In the genomic region with DNA sequence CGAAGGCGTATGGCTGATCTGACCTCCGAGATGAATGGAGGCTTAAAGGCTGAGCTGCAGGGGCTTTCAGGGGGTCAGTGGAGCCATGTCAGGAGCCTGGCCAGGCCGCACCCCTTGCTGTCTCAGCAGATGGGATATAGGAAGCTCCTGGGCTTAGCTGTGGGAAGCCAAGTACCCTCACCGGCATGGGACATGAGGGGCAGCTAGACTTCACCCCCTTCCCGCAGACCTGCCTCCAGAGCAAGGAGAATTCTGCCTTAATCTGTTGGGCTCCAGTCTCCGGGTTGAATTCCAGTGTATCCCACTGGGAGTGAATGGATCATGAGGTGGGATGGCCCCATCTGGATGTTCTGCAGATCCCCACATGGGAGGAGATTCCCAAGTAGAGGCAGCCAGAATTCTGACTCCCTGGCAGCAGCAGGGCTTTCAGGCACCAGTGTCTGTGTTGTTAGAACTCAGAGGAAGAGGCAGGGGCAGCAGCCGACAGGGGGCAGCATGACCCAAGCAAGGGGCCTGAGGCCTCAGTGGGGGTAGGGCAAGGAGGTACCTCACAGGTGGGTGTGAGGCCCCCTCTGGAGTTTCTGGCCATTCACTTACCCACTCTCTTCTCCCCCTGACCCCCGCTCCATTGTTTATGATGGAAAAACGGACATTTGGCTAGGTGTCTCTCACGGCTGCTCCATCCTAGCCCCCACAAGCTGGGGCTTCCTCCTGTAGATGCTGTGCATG, we compare ENCODE assay signal across 8 cellular contexts. TPM values are rescaled to one million over a fixed set of nuclear protein-coding genes. Genes with fewer than 3 reads are reported as not detected.
DNase-seq lines count a peak whose midpoint lies in the region; ATAC-seq and TF ChIP-seq lines count a peak whose summit lies in the region.

No MANE protein-coding gene starts in this region.

- H3K36me3 ChIP-seq in adrenal gland (replicated peaks in 1 of 2) = peaks cover 0 to 43% of the 10 kb centered on the region in 2 donors

- TF ChIP-seq POLR2A in adrenal gland (IDR thresholded peaks at IDR 0.05) = no peak

- intact Hi-C loops in adrenal gland (cut with DNase I) = no loop called here

- no peaks in the 10 kb centered on the region for H3K9me3 ChIP-seq in adrenal gland (replicated peaks in 1 of 3)

- H3K27ac ChIP-seq in adrenal gland = no peak overlapping the region

- peak; percentile 11 to 51 (median 36) for TF ChIP-seq CTCF in adrenal gland (IDR thresholded peaks at IDR 0.05)

- DNase-seq in AML-193 (lab: John Stamatoyannopoulos, UW) (peak; percentile 20 to 43), HEK293T (ENCODE audit: extremely low spot score) (peak; percentile 76), T-helper 1 cell (peak; percentile 25 to 62 (median 55)), adrenal gland (peak in 5 of 7 donors; percentile 43 to 70 (median 48)), kidney tubule cell (ENCODE audit: low spot score) (peak; percentile 23), NCI-H1436 treated with DMSO at 0.1 percent for 48 hours (lab: John Stamatoyannopoulos, UW) (no peak)
- DNase-seq in stimulated activated CD4-positive, alpha-beta T cell treated with anti-CD3 and anti-CD28 coated beads, TNF-alpha, amount 100 ng/mL, for 4 hours (ENCODE audit: low read depth in 3 of 3) = peak; percentile 54 to 58 (median 57)

- POLR2A ChIA-PET in HEK293T (lab: Yijun Ruan, JAX) = interaction anchor here (0.8 to 2.0 kb wide), 4 partner anchors 28 to 221 kb away, joined by 3 to 8 read pairs (median 4); partner anchors contain the start of genes C2orf68, ELMOD3, RETSAT and SH2D6

- WGBS in adrenal gland, 4 donors = 81 to 95% (median 86%) methylated on average over 6 to 11 of the region's 11 CpGs

- no peak for ATAC-seq in GM18517 (IDR thresholded peaks at IDR 0.05; ENCODE audit: unreplicated experiment)

- H3K27me3 ChIP-seq in adrenal gland = no peaks in the 10 kb centered on the region

- H3K4me3 ChIP-seq in adrenal gland = no peak overlapping the region

- CTCF ChIA-PET in HEK293T (lab: Yijun Ruan, JAX) = interaction anchor here (0.5 to 2.8 kb wide), 5 partner anchors 17 to 160 kb away, joined by 3 to 14 read pairs (median 3); partner anchors contain the start of genes ELMOD3 and RETSAT

- H3K4me1 ChIP-seq in adrenal gland (replicated peaks in 1 of 2) = peaks cover 3 to 9% of the 10 kb centered on the region in 2 donors

TF ChIP-seq in HEK293T, 16 proteins besides CTCF, POLR2A, EP300 and RAD21:
- no peak for TF ChIP-seq FOXK2 (IDR thresholded peaks at IDR 0.05)
- no peak for TF ChIP-seq LEF1 (IDR thresholded peaks at IDR 0.05; ENCODE audit: borderline replicate concordance)
- no peak for TF ChIP-seq ARNT (IDR thresholded peaks at IDR 0.05)
- no peak for TF ChIP-seq CTBP1 (IDR thresholded peaks at IDR 0.05; ENCODE audit: borderline replicate concordance)
- no peak for TF ChIP-seq ELF4 (IDR thresholded peaks at IDR 0.05)
- no peak for TF ChIP-seq FOXA1 (IDR thresholded peaks at IDR 0.05)
- no peak for TF ChIP-seq TARDBP (IDR thresholded peaks at IDR 0.05)
- no peak for TF ChIP-seq FOXM1 (IDR thresholded peaks at IDR 0.05; ENCODE audit: borderline replicate concordance)
- no peak for TF ChIP-seq BHLHE40 (IDR thresholded peaks at IDR 0.05; ENCODE audit: borderline replicate concordance)
- no peak for TF ChIP-seq SUZ12 (IDR thresholded peaks at IDR 0.05)
- TF ChIP-seq, protein P1, sequence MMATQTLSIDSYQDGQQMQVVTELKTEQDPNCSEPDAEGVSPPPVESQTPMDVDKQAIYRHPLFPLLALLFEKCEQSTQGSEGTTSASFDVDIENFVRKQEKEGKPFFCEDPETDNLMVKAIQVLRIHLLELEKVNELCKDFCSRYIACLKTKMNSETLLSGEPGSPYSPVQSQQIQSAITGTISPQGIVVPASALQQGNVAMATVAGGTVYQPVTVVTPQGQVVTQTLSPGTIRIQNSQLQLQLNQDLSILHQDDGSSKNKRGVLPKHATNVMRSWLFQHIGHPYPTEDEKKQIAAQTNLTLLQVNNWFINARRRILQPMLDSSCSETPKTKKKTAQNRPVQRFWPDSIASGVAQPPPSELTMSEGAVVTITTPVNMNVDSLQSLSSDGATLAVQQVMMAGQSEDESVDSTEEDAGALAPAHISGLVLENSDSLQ (IDR thresholded peaks at IDR 0.05) = no peak
- TF ChIP-seq L3MBTL2 (conservative IDR thresholded peaks at IDR 0.05) = no peak
- TF ChIP-seq SP1 (IDR thresholded peaks at IDR 0.05) = no peak
- no peak for TF ChIP-seq HDGF (IDR thresholded peaks at IDR 0.05; ENCODE audit: borderline replicate concordance)

RNA-seq across cellular contexts. Expression of gene CAPG, which starts 19.1 kb away (rescaled TPM):
- 100 to 1,000 TPM in 1 of 8 donors, 10 to 100 TPM in 7; 17.5 to 104 (median 41.4) TPM for total RNA-seq in adrenal gland
- 100 to 1,000 TPM in 1 of 3 donors, 10 to 100 TPM in 2; 13.8 to 192 (median 71.2) TPM for polyA plus RNA-seq in adrenal gland

RNA-seq across cellular contexts. Expression of gene SH2D6, which starts 27.4 kb away (rescaled TPM):
- total RNA-seq in adrenal gland = 1 to 10 TPM in 1 of 8 donors, under 1 TPM in 2, not detected in 5; 0.69 to 1.4 (median 0.74) TPM
- polyA plus RNA-seq in adrenal gland = 1 to 10 TPM in 2 of 3 donors, under 1 TPM in 1; 0.53 to 4.2 (median 1.3) TPM

RNA-seq across cellular contexts. Expression of gene ELMOD3, which starts 36.5 kb away (rescaled TPM):
- 10 to 100 TPM; 12.3 to 37.0 (median 25.3) TPM for total RNA-seq in adrenal gland
- 10 to 100 TPM; 18.9 to 69.0 (median 63.1) TPM for polyA plus RNA-seq in adrenal gland

RNA-seq across cellular contexts. Expression of gene RETSAT, which starts 36.8 kb away (rescaled TPM):
- total RNA-seq in adrenal gland = 100 to 1,000 TPM in 7 of 8 donors, 10 to 100 TPM in 1; 93.8 to 178 (median 131) TPM
- 100 to 1,000 TPM in 1 of 3 donors, 10 to 100 TPM in 2; 26.1 to 209 (median 60.7) TPM for polyA plus RNA-seq in adrenal gland
